1 cellular context compared by ENCODE assay signal in genomic region chr11:96317985-96318384, GRCh38.
TF ChIP-seq lines count a peak whose summit lies in the region.

No MANE protein-coding gene starts in this region.

TF ChIP-seq in K562, 482 proteins besides CTCF, POLR2A, EP300 and RAD21 (continues in another document):
- TF ChIP-seq MCM3 (IDR thresholded peaks at IDR 0.05) (no peak), ILK (tag; IDR thresholded peaks at IDR 0.05; ENCODE audit: borderline replicate concordance, low read depth) (no peak), IRF2 (CRISPR knock-in tag; IDR thresholded peaks at IDR 0.05) (no peak), ZNF217 (CRISPR knock-in tag; IDR thresholded peaks at IDR 0.05) (no peak), SMARCA5 (IDR thresholded peaks at IDR 0.05) (0 out of 2 replicates have a peak, but pooled peaks have one; percentile 40), STAT5A (IDR thresholded peaks at IDR 0.05; ENCODE audit: borderline replicate concordance, low read length) (no peak), FOXK2 (conservative IDR thresholded peaks at IDR 0.05 in 1 of 2, IDR thresholded peaks at IDR 0.05 in 1 of 2; ENCODE audit: low read depth in 2 of 2) (no peak), FOXJ3 (CRISPR knock-in tag; IDR thresholded peaks at IDR 0.05) (no peak), MEF2D (tag; conservative IDR thresholded peaks at IDR 0.05; ENCODE audit: low read depth) (no peak), ETS2 (tag; IDR thresholded peaks at IDR 0.05; ENCODE audit: borderline replicate concordance, poor library complexity, severe bottlenecking) (no peak), ZNF398 (CRISPR knock-in tag; IDR thresholded peaks at IDR 0.05) (no peak), ZFP91 (CRISPR knock-in tag; IDR thresholded peaks at IDR 0.05) (no peak), RBM17 (IDR thresholded peaks at IDR 0.05; ENCODE audit: borderline replicate concordance, low read depth, low read length) (no peak), KAT7 (CRISPR knock-in tag; IDR thresholded peaks at IDR 0.05; ENCODE audit: borderline replicate concordance) (no peak), CCAR2 (IDR thresholded peaks at IDR 0.05; ENCODE audit: low read depth, low read length) (no peak), BMI1 (IDR thresholded peaks at IDR 0.05; ENCODE audit: low read length) (no peak), ZNF143 (CRISPR knock-in tag; IDR thresholded peaks at IDR 0.05) (no peak), HMG20B (CRISPR knock-in tag; IDR thresholded peaks at IDR 0.05) (no peak), ZNF175 (CRISPR knock-in tag; IDR thresholded peaks at IDR 0.05; ENCODE audit: low read depth) (no peak), MECOM (CRISPR knock-in tag; IDR thresholded peaks at IDR 0.05) (no peak), NFIX (CRISPR knock-in tag; IDR thresholded peaks at IDR 0.05; ENCODE audit: low read depth) (no peak), CSDE1 (IDR thresholded peaks at IDR 0.05) (no peak), ZNF609 (CRISPR knock-in tag; IDR thresholded peaks at IDR 0.05; ENCODE audit: borderline replicate concordance) (no peak), WHSC1 (IDR thresholded peaks at IDR 0.05; ENCODE audit: low read length) (no peak), HOMEZ (CRISPR knock-in tag; IDR thresholded peaks at IDR 0.05) (no peak), ZNF57 (CRISPR knock-in tag; IDR thresholded peaks at IDR 0.05) (no peak), KLF10 (CRISPR knock-in tag; IDR thresholded peaks at IDR 0.05) (no peak), RCOR1 (IDR thresholded peaks at IDR 0.05; ENCODE audit: borderline replicate concordance in 1 of 2, low read depth in 2 of 2, low read length in 2 of 2) (peak in 1 of 2 experiments; percentile 16; a peak in 1 of 4 replicates), SNAPC5 (CRISPR knock-in tag; IDR thresholded peaks at IDR 0.05) (no peak), HDAC1 (IDR thresholded peaks at IDR 0.05) (0 out of 4 replicates have a peak, but pooled peaks of 1 of the 2 experiments have one; percentile 21), CTCFL (IDR thresholded peaks at IDR 0.05; ENCODE audit: borderline replicate concordance, insufficient read depth, low read depth, low read length, poor library complexity, severe bottlenecking) (no peak), CTBP1 (IDR thresholded peaks at IDR 0.05; ENCODE audit: borderline replicate concordance) (no peak), CBX3 (IDR thresholded peaks at IDR 0.05; ENCODE audit: borderline replicate concordance in 1 of 2, low read length in 2 of 2) (peak in 1 of 2 experiments; percentile 44; a peak in 1 of 3 replicates), HSF4 (CRISPR knock-in tag; IDR thresholded peaks at IDR 0.05; ENCODE audit: borderline replicate concordance) (no peak), POLR2H (tag; IDR thresholded peaks at IDR 0.05; ENCODE audit: low read depth) (no peak), HDAC2 (IDR thresholded peaks at IDR 0.05) (peak; percentile 63; the same call in 1 of the 2 replicates), RBM25 (IDR thresholded peaks at IDR 0.05; ENCODE audit: low read depth, low read length, severe bottlenecking) (peak; percentile 98), TAF9B (IDR thresholded peaks at IDR 0.05; ENCODE audit: partially characterized antibody) (no peak)
- TF ChIP-seq, protein P1, sequence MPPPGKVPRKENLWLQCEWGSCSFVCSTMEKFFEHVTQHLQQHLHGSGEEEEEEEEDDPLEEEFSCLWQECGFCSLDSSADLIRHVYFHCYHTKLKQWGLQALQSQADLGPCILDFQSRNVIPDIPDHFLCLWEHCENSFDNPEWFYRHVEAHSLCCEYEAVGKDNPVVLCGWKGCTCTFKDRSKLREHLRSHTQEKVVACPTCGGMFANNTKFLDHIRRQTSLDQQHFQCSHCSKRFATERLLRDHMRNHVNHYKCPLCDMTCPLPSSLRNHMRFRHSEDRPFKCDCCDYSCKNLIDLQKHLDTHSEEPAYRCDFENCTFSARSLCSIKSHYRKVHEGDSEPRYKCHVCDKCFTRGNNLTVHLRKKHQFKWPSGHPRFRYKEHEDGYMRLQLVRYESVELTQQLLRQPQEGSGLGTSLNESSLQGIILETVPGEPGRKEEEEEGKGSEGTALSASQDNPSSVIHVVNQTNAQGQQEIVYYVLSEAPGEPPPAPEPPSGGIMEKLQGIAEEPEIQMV (tag; conservative IDR thresholded peaks at IDR 0.05; ENCODE audit: low read depth): no peak
- TF ChIP-seq, protein P2, sequence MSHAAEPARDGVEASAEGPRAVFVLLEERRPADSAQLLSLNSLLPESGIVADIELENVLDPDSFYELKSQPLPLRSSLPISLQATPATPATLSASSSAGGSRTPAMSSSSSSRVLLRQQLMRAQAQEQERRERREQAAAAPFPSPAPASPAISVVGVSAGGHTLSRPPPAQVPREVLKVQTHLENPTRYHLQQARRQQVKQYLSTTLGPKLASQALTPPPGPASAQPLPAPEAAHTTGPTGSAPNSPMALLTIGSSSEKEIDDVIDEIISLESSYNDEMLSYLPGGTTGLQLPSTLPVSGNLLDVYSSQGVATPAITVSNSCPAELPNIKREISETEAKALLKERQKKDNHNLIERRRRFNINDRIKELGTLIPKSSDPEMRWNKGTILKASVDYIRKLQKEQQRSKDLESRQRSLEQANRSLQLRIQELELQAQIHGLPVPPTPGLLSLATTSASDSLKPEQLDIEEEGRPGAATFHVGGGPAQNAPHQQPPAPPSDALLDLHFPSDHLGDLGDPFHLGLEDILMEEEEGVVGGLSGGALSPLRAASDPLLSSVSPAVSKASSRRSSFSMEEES (CRISPR knock-in tag; IDR thresholded peaks at IDR 0.05): no peak
- TF ChIP-seq, protein P3, sequence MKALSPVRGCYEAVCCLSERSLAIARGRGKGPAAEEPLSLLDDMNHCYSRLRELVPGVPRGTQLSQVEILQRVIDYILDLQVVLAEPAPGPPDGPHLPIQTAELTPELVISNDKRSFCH (CRISPR knock-in tag; IDR thresholded peaks at IDR 0.05): no peak
- TF ChIP-seq, protein P3 (tag; IDR thresholded peaks at IDR 0.05): no peak
- TF ChIP-seq, protein P4, sequence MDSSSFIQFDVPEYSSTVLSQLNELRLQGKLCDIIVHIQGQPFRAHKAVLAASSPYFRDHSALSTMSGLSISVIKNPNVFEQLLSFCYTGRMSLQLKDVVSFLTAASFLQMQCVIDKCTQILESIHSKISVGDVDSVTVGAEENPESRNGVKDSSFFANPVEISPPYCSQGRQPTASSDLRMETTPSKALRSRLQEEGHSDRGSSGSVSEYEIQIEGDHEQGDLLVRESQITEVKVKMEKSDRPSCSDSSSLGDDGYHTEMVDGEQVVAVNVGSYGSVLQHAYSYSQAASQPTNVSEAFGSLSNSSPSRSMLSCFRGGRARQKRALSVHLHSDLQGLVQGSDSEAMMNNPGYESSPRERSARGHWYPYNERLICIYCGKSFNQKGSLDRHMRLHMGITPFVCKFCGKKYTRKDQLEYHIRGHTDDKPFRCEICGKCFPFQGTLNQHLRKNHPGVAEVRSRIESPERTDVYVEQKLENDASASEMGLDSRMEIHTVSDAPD (CRISPR knock-in tag; IDR thresholded peaks at IDR 0.05): no peak
- TF ChIP-seq, protein P5, sequence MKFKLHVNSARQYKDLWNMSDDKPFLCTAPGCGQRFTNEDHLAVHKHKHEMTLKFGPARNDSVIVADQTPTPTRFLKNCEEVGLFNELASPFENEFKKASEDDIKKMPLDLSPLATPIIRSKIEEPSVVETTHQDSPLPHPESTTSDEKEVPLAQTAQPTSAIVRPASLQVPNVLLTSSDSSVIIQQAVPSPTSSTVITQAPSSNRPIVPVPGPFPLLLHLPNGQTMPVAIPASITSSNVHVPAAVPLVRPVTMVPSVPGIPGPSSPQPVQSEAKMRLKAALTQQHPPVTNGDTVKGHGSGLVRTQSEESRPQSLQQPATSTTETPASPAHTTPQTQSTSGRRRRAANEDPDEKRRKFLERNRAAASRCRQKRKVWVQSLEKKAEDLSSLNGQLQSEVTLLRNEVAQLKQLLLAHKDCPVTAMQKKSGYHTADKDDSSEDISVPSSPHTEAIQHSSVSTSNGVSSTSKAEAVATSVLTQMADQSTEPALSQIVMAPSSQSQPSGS (CRISPR knock-in tag; IDR thresholded peaks at IDR 0.05): no peak
